ENCODE assay signal across 15 cellular contexts in the genomic region with DNA sequence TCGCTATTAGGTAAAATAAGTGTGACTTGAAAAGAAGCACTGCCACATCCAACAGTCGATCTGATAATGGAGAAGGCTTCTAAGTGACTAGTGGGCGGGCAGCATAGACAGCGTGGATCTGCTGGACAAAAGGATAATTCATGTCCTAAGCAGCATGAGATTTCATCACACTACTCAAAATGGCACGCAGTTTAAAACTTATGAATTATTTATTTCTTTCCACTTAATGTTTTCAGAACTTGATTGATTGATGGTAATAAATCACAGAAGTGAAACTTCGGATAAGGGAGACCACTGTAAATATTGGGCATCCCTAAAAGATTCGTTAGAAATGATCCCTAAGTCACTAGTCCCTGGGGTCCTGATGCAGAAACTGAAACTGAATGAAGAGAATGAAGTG.
"Had no signal": no experiment of that assay in that cellular context is flagged by ENCODE, and none has a peak within 500 bp of the region (broad histone marks: within the 10 kb centered on the region; RNA-seq: fewer than 3 reads in every experiment).

No MANE protein-coding gene starts in this region.

- H3K27ac ChIP-seq: breast epithelium, esophagus squamous epithelium, neutrophil, transverse colon had no signal

- ATAC-seq: activated CD4-positive, CD25-positive, alpha-beta regulatory T cell treated with anti-CD3 and anti-CD28 coated beads, Interleukin-2, amount 50 U/mL, for 24 hours; activated CD8-positive, alpha-beta memory T cell treated with anti-CD3 and anti-CD28 coated beads, Interleukin-2, amount 10 ng/mL, durations not matched to agents 7 days and 5 days; right cardiac atrium; stimulated activated effector memory CD8-positive, alpha-beta T cell treated with anti-CD3 and anti-CD28 coated beads, Interleukin-12 subunit alpha, Interleukin-12 subunit beta, amount 100 ng/mL, for 72 hours had no signal

- H3K27me3 ChIP-seq: breast epithelium, esophagus squamous epithelium, neutrophil, transverse colon had no signal

- H3K4me2 ChIP-seq: smooth muscle cell had no signal

- H3K4me1 ChIP-seq: breast epithelium, esophagus squamous epithelium, transverse colon had no signal

- H3K4me3 ChIP-seq: breast epithelium, esophagus squamous epithelium, smooth muscle cell, transverse colon had no signal

- H3K9me3 ChIP-seq: breast epithelium, esophagus squamous epithelium, neutrophil, transverse colon had no signal

- H3K36me3 ChIP-seq: breast epithelium, esophagus squamous epithelium, neutrophil, transverse colon had no signal

- DNase-seq: activated CD4-positive, alpha-beta T cell treated with anti-CD3 and anti-CD28 coated beads, Interleukin-2, amount 50 U/mL, for 4 hours; activated CD8-positive, alpha-beta memory T cell treated with anti-CD3 and anti-CD28 coated beads, Interleukin-2, amount 10 ng/mL, durations not matched to agents 7 days and 5 days; activated gamma-delta T cell; activated naive CD8-positive, alpha-beta T cell treated with anti-CD3 and anti-CD28 coated beads, Interleukin-2, amount 10 ng/mL, durations not matched to agents 7 days and 5 days; activated T-cell treated with anti-CD3 and anti-CD28 coated beads, Interleukin-2, amount 50 U/mL, for 48 hours; aorta; esophagus squamous epithelium; foreskin fibroblast; right cardiac atrium; transverse colon had no signal
